8 cellular contexts compared by ENCODE assay signal in genomic region chr9:76912631-76913275, GRCh38. TPM values are rescaled to one million over a fixed set of nuclear protein-coding genes. Genes with fewer than 3 reads are reported as not detected.
DNase-seq lines count a peak whose midpoint lies in the region; ATAC-seq and TF ChIP-seq lines count a peak whose summit lies in the region.

No MANE protein-coding gene starts in this region.

- intact Hi-C loops in left ventricle myocardium superior (cut with micrococcal nuclease), result no loop called here

- DNase-seq in EH (ENCODE audit: low read depth) (peak; percentile 78), SK-MEL-5 (ENCODE audit: low read depth, low spot score) (peak; percentile 58), islet precursor cell (peak; percentile 62), left ventricle myocardium superior (no peak), coronary artery (ENCODE audit: low spot score) (no peak), NCI-H524 treated with DMSO at 0.1 percent for 48 hours (lab: John Stamatoyannopoulos, UW) (no peak)

- ATAC-seq in HG03135 (IDR thresholded peaks at IDR 0.05; ENCODE audit: unreplicated experiment) (peak; percentile 59), left ventricle myocardium superior (no peak), HG03095 (IDR thresholded peaks at IDR 0.05; ENCODE audit: unreplicated experiment) (no peak)

- no peak overlapping the region for H3K27ac ChIP-seq in coronary artery

- no peak overlapping the region for H3K4me3 ChIP-seq in coronary artery

- in situ Hi-C loops in SK-MEL-5 (cut with HindIII; ENCODE audit: low pct_unique_long_range_greater_than_20kb, low sequenced_read_pairs), result no loop called here

- TF ChIP-seq CTCF in coronary artery (IDR thresholded peaks at IDR 0.05), result no peak

RNA-seq across cellular contexts. Expression of gene PRUNE2, which starts 6.8 kb away (rescaled TPM):
- total RNA-seq in SK-MEL-5 (2014; rRNA removed; shearing (Covaris generic)), result 90.9 and 98.6 TPM in 2 replicates
- 51.0 and 75.0 TPM in 2 replicates for polyA plus RNA-seq in SK-MEL-5 (2015; cell fraction: cytosol; rRNA removed)
- 87.6 and 88.3 TPM in 2 replicates for polyA plus RNA-seq in SK-MEL-5 (2015; cell fraction: nucleus; rRNA removed)
- total RNA-seq in left ventricle myocardium superior, result 1.4 TPM

Comparison
In these comparisons a context has a peak if more than half of its experiments do, and no peak if none do; other contexts are left out.
1. DNase-seq: peak in EH (single experiment), SK-MEL-5 (single experiment) and islet precursor cell (single experiment); none in left ventricle myocardium superior (single experiment), coronary artery (single experiment) and NCI-H524 treated with DMSO at 0.1 percent for 48 hours (single experiment).
2. RNA of gene PRUNE2, which starts 6.8 kb away (total RNA-seq): 90.9 to 98.6 TPM in SK-MEL-5; 1.4 TPM in left ventricle myocardium superior (single experiment); every median in the first group is over 10 times any median in the second.